ENCODE assay signal across 17 cellular contexts in genomic region chr13:96003304-96003703, GRCh38. TPM values are rescaled to one million over a fixed set of nuclear protein-coding genes. Genes with fewer than 3 reads are reported as not detected.
DNase-seq lines count a peak whose midpoint lies in the region; ATAC-seq and TF ChIP-seq lines count a peak whose summit lies in the region.
"Had no signal": no experiment of that assay in that cellular context is flagged by ENCODE, and none has a peak within 500 bp of the region (broad histone marks: within the 10 kb centered on the region; RNA-seq: fewer than 3 reads in every experiment).

No MANE protein-coding gene starts in this region.

- peaks cover 51% of the 10 kb centered on the region for H3K4me1 Mint-ChIP-seq in GM23338
- H3K4me1 Mint-ChIP-seq: nephron had no signal

- ATAC-seq in GM23338 (peak; percentile 63), right cardiac atrium (no peak), GM19467 (IDR thresholded peaks at IDR 0.05; ENCODE audit: unreplicated experiment) (no peak)
- ATAC-seq: effector memory CD8-positive, alpha-beta T cell; left ventricle myocardium superior had no signal

- intact Hi-C loops in right cardiac atrium (cut with DNase I), result no loop called here

- H2AFZ ChIP-seq in GM23338, result no peak overlapping the region

- H4K20me1 ChIP-seq in GM23338 (replicated peaks; ENCODE audit: insufficient read depth), result no peaks in the 10 kb centered on the region

- H3F3A ChIP-seq in GM23338 (replicated peaks; ENCODE audit: low read depth), result no peaks in the 10 kb centered on the region

- H3K27ac ChIP-seq in GM23338 (ENCODE audit: low read depth) (peak overlapping the region; percentile 10; the same call in 1 of the 2 replicates), right cardiac atrium (ENCODE audit: low read length) (no peak overlapping the region)
- H3K27ac ChIP-seq: suprapubic skin had no signal

- H3K4me1 ChIP-seq in GM23338 (ENCODE audit: insufficient read depth) (peaks cover 47% of the 10 kb centered on the region), right cardiac atrium (ENCODE audit: control insufficient read depth, insufficient read depth, low read length) (no peaks in the 10 kb centered on the region)
- H3K4me1 ChIP-seq: suprapubic skin had no signal

- H3K4me3 ChIP-seq in GM23338 (no peak overlapping the region), astrocyte of the spinal cord (ENCODE audit: low read depth, low read length) (no peak overlapping the region), kidney epithelial cell (ENCODE audit: low read depth, low read length) (no peak overlapping the region), right cardiac atrium (ENCODE audit: low read length) (no peak overlapping the region)
- H3K4me3 ChIP-seq: suprapubic skin had no signal

- DNase-seq in GM23338 (ENCODE audit: low spot score) (peak; percentile 53), M059J (ENCODE audit: low read depth) (peak; percentile 6), astrocyte of the spinal cord (ENCODE audit: low read depth, low spot score) (peak; percentile 15), kidney epithelial cell (ENCODE audit: low read depth) (no peak), anterior cingulate cortex (lab: John Stamatoyannopoulos, UW) (no peak), right cardiac atrium (no peak)
- no peak for DNase-seq in stimulated activated CD4-positive, alpha-beta T cell treated with anti-CD3 and anti-CD28 coated beads, Interleukin-2, amount 100 ng/mL, for 24 hours
- DNase-seq: effector memory CD8-positive, alpha-beta T cell; GF-D8; head of caudate nucleus; left ventricle myocardium superior; NCI-H1694; NCI-H774; SHP77 had no signal

- H3K9me3 Mint-ChIP-seq in GM23338, result peaks cover 14% of the 10 kb centered on the region; the same call in 2 of the 3 replicates

- H3K4me2 ChIP-seq in GM23338, result no peak overlapping the region

- H3K36me3 Mint-ChIP-seq in GM23338 (ENCODE audit: low read depth), result peaks cover 27% of the 10 kb centered on the region

- H3K27me3 Mint-ChIP-seq in GM23338 (ENCODE audit: insufficient read depth, low read depth, poor library complexity), result no peaks in the 10 kb centered on the region
- H3K27me3 Mint-ChIP-seq: effector memory CD8-positive, alpha-beta T cell had no signal

- H3K36me3 ChIP-seq in GM23338 (ENCODE audit: insufficient read depth) (no peaks in the 10 kb centered on the region), kidney epithelial cell (ENCODE audit: control insufficient read depth, insufficient read depth, low read length) (no peaks in the 10 kb centered on the region)
- H3K36me3 ChIP-seq: suprapubic skin had no signal

- H3K4me3 Mint-ChIP-seq in GM23338, result no peak overlapping the region
- H3K4me3 Mint-ChIP-seq: effector memory CD8-positive, alpha-beta T cell; nephron had no signal

- in situ Hi-C loops in astrocyte of the spinal cord (cut with HindIII; ENCODE audit: low sequenced_read_pairs), result no loop called here

- H3K27ac Mint-ChIP-seq in GM23338, result peak overlapping the region; percentile 2; the same call in 1 of the 2 replicates
- H3K27ac Mint-ChIP-seq: effector memory CD8-positive, alpha-beta T cell; nephron had no signal

- TF ChIP-seq CTCF in GM23338 (conservative IDR thresholded peaks at IDR 0.05; ENCODE audit: low read depth in 2 of 2), result peak; percentile 52 to 65
- peak; percentile 8 for TF ChIP-seq CTCF in astrocyte of the spinal cord (IDR thresholded peaks at IDR 0.05; ENCODE audit: low read depth, low read length)
- peak; percentile 13 for TF ChIP-seq CTCF in kidney epithelial cell (IDR thresholded peaks at IDR 0.05; ENCODE audit: insufficient read depth, low read length, poor library complexity, severe bottlenecking)

- H3K27me3 ChIP-seq in GM23338 (ENCODE audit: insufficient read depth) (no peaks in the 10 kb centered on the region), kidney epithelial cell (ENCODE audit: control insufficient read depth, insufficient read depth, low read length) (no peaks in the 10 kb centered on the region), right cardiac atrium (ENCODE audit: control insufficient read depth, insufficient read depth) (no peaks in the 10 kb centered on the region)
- H3K27me3 ChIP-seq: suprapubic skin had no signal

- H3K9me3 ChIP-seq in right cardiac atrium (ENCODE audit: control insufficient read depth, low read length), result no peaks in the 10 kb centered on the region
- H3K9me3 ChIP-seq: suprapubic skin had no signal

- H3K9me2 ChIP-seq in GM23338 (ENCODE audit: insufficient read depth), result no peaks in the 10 kb centered on the region

- H3K79me2 ChIP-seq in GM23338 (replicated peaks; ENCODE audit: insufficient read depth), result peaks cover 10% of the 10 kb centered on the region; the same call in 1 of the 2 replicates

TF ChIP-seq in GM23338, 12 proteins besides CTCF, POLR2A, EP300 and RAD21 (continues in another document):
- no peak for TF ChIP-seq CREB1 (CRISPR knock-in tag; IDR thresholded peaks at IDR 0.05; ENCODE audit: low read depth)
- TF ChIP-seq REST (IDR thresholded peaks at IDR 0.05; ENCODE audit: unreplicated experiment), result no peak
- TF ChIP-seq EZH2 (IDR thresholded peaks at IDR 0.05; ENCODE audit: low read depth, unreplicated experiment), result no peak
- TF ChIP-seq JUNB (IDR thresholded peaks at IDR 0.05; ENCODE audit: unreplicated experiment), result no peak
- no peak for TF ChIP-seq STAT1 (IDR thresholded peaks at IDR 0.05; ENCODE audit: unreplicated experiment)
- TF ChIP-seq EZH2phosphoT487 (IDR thresholded peaks at IDR 0.05; ENCODE audit: unreplicated experiment), result no peak

RNA-seq across cellular contexts. Expression of gene UGGT2, which starts 49.9 kb away (rescaled TPM):
- 39.8 and 60.5 TPM in 2 replicates for total RNA-seq in GM23338 (2014; rRNA removed; shearing (Covaris generic))
- polyA plus RNA-seq in GM23338 (2016; fragmentation: Nextera tagmentation; extraction: Ambion mirVana) (40.2 and 44.0 TPM in 2 replicates), right cardiac atrium (7.6 TPM)
- 24.0 and 26.1 TPM in 2 replicates for total RNA-seq in M059J (2014; rRNA removed; shearing (Covaris generic))
- total RNA-seq in kidney epithelial cell (30.3 and 39.6 TPM in 2 replicates), right cardiac atrium (10 to 100 TPM; 16.8 to 33.4 (median 21.4) TPM)

Comparison
In these comparisons a context has a peak if more than half of its experiments do, and no peak if none do; other contexts are left out.
1. DNase-seq: peak in GM23338 (single experiment), M059J (single experiment) and astrocyte of the spinal cord (single experiment); none in kidney epithelial cell (single experiment), stimulated activated CD4-positive, alpha-beta T cell treated with anti-CD3 and anti-CD28 coated beads, Interleukin-2, amount 100 ng/mL, for 24 hours (0 of 2), anterior cingulate cortex (0 of 58) and right cardiac atrium (0 of 3).
2. CTCF ChIP-seq: peak in every context shown above with its lines; median percentile 58 in GM23338; 13 in kidney epithelial cell; 8 in astrocyte of the spinal cord.